In genomic region chr1:37931148-37931492, GRCh38 we compare ENCODE assay signal across 8 cellular contexts. TPM values are rescaled to one million over a fixed set of nuclear protein-coding genes. Genes with fewer than 3 reads are reported as not detected.
A peak's percentile ranks its signal among the peaks of the same experiment; 100 is the strongest.
DNase-seq lines count a peak whose midpoint lies in the region; ATAC-seq and TF ChIP-seq lines count a peak whose summit lies in the region.

No MANE protein-coding gene starts in this region.

- TF ChIP-seq CTCF in choroid plexus epithelial cell (conservative IDR thresholded peaks at IDR 0.05; ENCODE audit: low read depth, low read length) (no peak), mucosa of descending colon (IDR thresholded peaks at IDR 0.05) (no peak)

- no peaks in the 10 kb centered on the region for H3K9me3 ChIP-seq in mucosa of descending colon

- peak; percentile 3 for ATAC-seq in GM19397 (IDR thresholded peaks at IDR 0.05; ENCODE audit: unreplicated experiment)
- ATAC-seq in mucosa of descending colon = peak; percentile 16
- ATAC-seq in HG02763 (IDR thresholded peaks at IDR 0.05; ENCODE audit: unreplicated experiment) = no peak

- intact Hi-C loops in mucosa of descending colon (cut with DNase I, micrococcal nuclease) = no loop called here

- peak; percentile 40 for DNase-seq in NCI-H69 (lab: John Stamatoyannopoulos, UW)
- no peak for DNase-seq in choroid plexus epithelial cell (ENCODE audit: low read depth)
- peak in 1 of 3 donors; percentile 24 for DNase-seq in mucosa of descending colon
- DNase-seq in HuH-7.5 (ENCODE audit: low spot score) = no peak
- DNase-seq in NCI-H1092 treated with DMSO at 0.1 percent for 48 hours (lab: John Stamatoyannopoulos, UW) = no peak
- DNase-seq in T-helper 9 cell = no peak

- peaks cover 3% of the 10 kb centered on the region for H3K4me1 ChIP-seq in mucosa of descending colon (ENCODE audit: low read depth)

- no peaks in the 10 kb centered on the region for H3K36me3 ChIP-seq in mucosa of descending colon (ENCODE audit: low read depth)

- H3K4me3 ChIP-seq in choroid plexus epithelial cell (ENCODE audit: low read depth, low read length) (peak overlapping the region; percentile 70), mucosa of descending colon (peak overlapping the region; percentile 67)

RNA-seq across cellular contexts. Expression of gene INPP5B, which starts 15.7 kb away (rescaled TPM):
- 10 to 100 TPM; 21.5 to 37.9 (median 28.1) TPM for total RNA-seq in mucosa of descending colon

RNA-seq across cellular contexts. Expression of gene SF3A3, which starts 58.7 kb away (rescaled TPM):
- 10 to 100 TPM; 38.3 to 47.1 (median 44.7) TPM for total RNA-seq in mucosa of descending colon
